9 cellular contexts compared by ENCODE assay signal in the genomic region with DNA sequence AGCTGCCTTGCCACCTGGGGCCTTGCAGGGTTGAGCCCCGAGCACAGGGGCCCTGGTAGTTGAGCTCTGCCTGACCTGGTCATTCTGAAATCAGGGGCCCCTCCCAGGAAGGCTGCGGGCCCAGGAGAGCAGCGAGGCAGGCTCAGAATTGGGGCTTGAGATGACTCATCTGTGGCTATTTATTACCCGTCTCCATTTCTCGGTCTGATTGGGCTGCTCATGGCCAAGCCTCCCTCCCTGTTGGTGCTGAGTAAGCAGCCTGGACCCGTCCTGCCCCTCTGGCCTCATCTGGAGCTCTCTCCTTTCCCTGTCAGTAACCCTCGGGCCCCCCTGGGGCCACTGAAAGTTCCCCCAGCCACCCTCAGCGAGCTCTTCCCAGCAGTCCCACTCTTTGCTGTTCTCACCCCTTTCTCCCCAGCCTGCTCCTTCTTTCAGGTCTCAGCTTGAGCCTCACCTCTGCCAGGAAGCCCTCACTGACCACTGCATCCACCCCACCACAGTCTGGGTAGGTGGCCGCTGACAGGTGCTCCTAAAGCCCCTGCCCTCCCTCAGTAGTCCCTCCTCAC. TPM values are rescaled to one million over a fixed set of nuclear protein-coding genes. Genes with fewer than 3 reads are reported as not detected.
DNase-seq lines count a peak whose midpoint lies in the region; ATAC-seq and TF ChIP-seq lines count a peak whose summit lies in the region.
"Had no signal": no experiment of that assay in that cellular context is flagged by ENCODE, and none has a peak within 500 bp of the region (broad histone marks: within the 10 kb centered on the region; RNA-seq: fewer than 3 reads in every experiment).

No MANE protein-coding gene starts in this region.

- no peaks in the 10 kb centered on the region for H3K4me1 ChIP-seq in H9 (ENCODE audit: insufficient read depth, low read length)

- no peak overlapping the region for H4K5ac ChIP-seq in H9 (ENCODE audit: insufficient read length, low read depth, low read length)

- H3K56ac ChIP-seq in H9 (ENCODE audit: insufficient read length, low read depth, low read length) = no peak overlapping the region

- H3T11ph ChIP-seq in H9 (ENCODE audit: low read length) = no peak overlapping the region

- ATAC-seq in activated naive CD8-positive, alpha-beta T cell treated with anti-CD3 and anti-CD28 coated beads, Interleukin-2, amount 10 ng/mL, durations not matched to agents 7 days and 5 days (ENCODE audit: low read depth) = peak; percentile 27
- ATAC-seq in stimulated activated naive CD8-positive, alpha-beta T cell treated with anti-CD3 and anti-CD28 coated beads, Interleukin-15, Interleukin-2, amounts not matched to agents 100 U/mL and 50 U/mL, for 24 hours = peak; percentile 33

- no peak overlapping the region for H3K4me3 Mint-ChIP-seq in H9
- H3K4me3 Mint-ChIP-seq in activated naive CD8-positive, alpha-beta T cell treated with anti-CD3 and anti-CD28 coated beads, Interleukin-2, amount 10 ng/mL, durations not matched to agents 7 days and 5 days = peak overlapping the region; percentile 17

- no peak overlapping the region for H3K4me2 ChIP-seq in H9 (ENCODE audit: insufficient read depth, insufficient read length, low read length)

- no peak for TF ChIP-seq CTCF in H9 (conservative IDR thresholded peaks at IDR 0.05)

- H3K36me3 Mint-ChIP-seq in H9 (ENCODE audit: insufficient read depth in 1 of 3, low read depth in 3 of 3) = no peaks in the 10 kb centered on the region; a peak in 1 of 7 replicates
- H3K36me3 Mint-ChIP-seq in activated naive CD8-positive, alpha-beta T cell treated with anti-CD3 and anti-CD28 coated beads, Interleukin-2, amount 10 ng/mL, durations not matched to agents 7 days and 5 days = no peaks in the 10 kb centered on the region

- no peak overlapping the region for H2AK5ac ChIP-seq in H9 (ENCODE audit: insufficient read length, low read length)

- H2BK15ac ChIP-seq in H9 (ENCODE audit: low read depth, low read length) = no peak overlapping the region

- H3K27me3 Mint-ChIP-seq in H9 (ENCODE audit: low read depth) = peaks cover 8% of the 10 kb centered on the region
- peaks cover 7% of the 10 kb centered on the region for H3K27me3 Mint-ChIP-seq in activated naive CD8-positive, alpha-beta T cell treated with anti-CD3 and anti-CD28 coated beads, Interleukin-2, amount 10 ng/mL, durations not matched to agents 7 days and 5 days

- H3K9me3 Mint-ChIP-seq in H9 = no peaks in the 10 kb centered on the region
- H3K9me3 Mint-ChIP-seq in activated naive CD8-positive, alpha-beta T cell treated with anti-CD3 and anti-CD28 coated beads, Interleukin-2, amount 10 ng/mL, durations not matched to agents 7 days and 5 days = no peaks in the 10 kb centered on the region

- H4K20me1 ChIP-seq in H9 (ENCODE audit: control insufficient read depth, insufficient read depth, insufficient read length) = peaks cover 2% of the 10 kb centered on the region

- H2BK120ac ChIP-seq in H9 (ENCODE audit: low read depth, low read length, poor library complexity, severe bottlenecking) = no peak overlapping the region

- POLR2A ChIA-PET in activated naive CD8-positive, alpha-beta T cell treated with anti-CD3 and anti-CD28 coated beads, Interleukin-2, amount 10 ng/mL, durations not matched to agents 7 days and 5 days (lab: Charles Lee) = interaction anchor here (1.1 kb wide), 1 partner anchor 144 kb away, joined by 3 read pairs; no protein-coding TSS in a partner anchor

- H3K18ac ChIP-seq in H9 (ENCODE audit: insufficient read length, low read depth, low read length) = no peak overlapping the region

- no peak overlapping the region for H2BK20ac ChIP-seq in H9 (ENCODE audit: low read depth, low read length, poor library complexity, severe bottlenecking)

- no peak overlapping the region for H4K91ac ChIP-seq in H9 (ENCODE audit: insufficient read length, low read depth, low read length)

- H3K23me2 ChIP-seq in H9 (ENCODE audit: insufficient read length, low read depth, low read length, poor library complexity, severe bottlenecking) = no peaks in the 10 kb centered on the region

- H3K27me3 ChIP-seq in H9 (ENCODE audit: insufficient read depth, low read length) = no peaks in the 10 kb centered on the region
- H3K27me3 ChIP-seq: dorsolateral prefrontal cortex had no signal

- H3K27ac Mint-ChIP-seq in H9 = peak overlapping the region in 2 of 3 experiments; percentile 55 to 63; a peak in 1 of 7 replicates
- H3K27ac Mint-ChIP-seq in activated naive CD8-positive, alpha-beta T cell treated with anti-CD3 and anti-CD28 coated beads, Interleukin-2, amount 10 ng/mL, durations not matched to agents 7 days and 5 days = no peak overlapping the region

- H2BK5ac ChIP-seq in H9 (ENCODE audit: insufficient read length, low read length) = no peak overlapping the region

- no peak overlapping the region for H2BK12ac ChIP-seq in H9 (ENCODE audit: insufficient read length, low read depth, low read length)

- no peaks in the 10 kb centered on the region for H3K9me3 ChIP-seq in H9 (ENCODE audit: control insufficient read depth, low read depth, low read length)

- no peaks in the 10 kb centered on the region for H3K79me2 ChIP-seq in H9 (ENCODE audit: insufficient read depth, low read length)

- H4K8ac ChIP-seq in H9 (replicated peaks; ENCODE audit: insufficient read length, low read depth, low read length) = no peak overlapping the region

- no peak overlapping the region for H3K23ac ChIP-seq in H9 (ENCODE audit: insufficient read length, low read depth, low read length)

- H3K9ac ChIP-seq in H9 (ENCODE audit: extremely low read depth, insufficient read length, low read length) = no peak overlapping the region

- no peak overlapping the region for H3K27ac ChIP-seq in H9 (ENCODE audit: insufficient read length, low read depth, low read length)
- H3K27ac ChIP-seq: dorsolateral prefrontal cortex had no signal

- peaks cover 13 to 19% of the 10 kb centered on the region in 2 experiments for H3K4me1 Mint-ChIP-seq in H9
- H3K4me1 Mint-ChIP-seq in activated naive CD8-positive, alpha-beta T cell treated with anti-CD3 and anti-CD28 coated beads, Interleukin-2, amount 10 ng/mL, durations not matched to agents 7 days and 5 days = peaks cover 19% of the 10 kb centered on the region

- no peak overlapping the region for H3K14ac ChIP-seq in H9 (ENCODE audit: insufficient read depth, low read length)

- H3K4ac ChIP-seq in H9 (ENCODE audit: low read depth, low read length) = no peak overlapping the region

- no peaks in the 10 kb centered on the region for H3K79me1 ChIP-seq in H9 (ENCODE audit: insufficient read depth, low read depth, low read length, poor library complexity, severe bottlenecking)

- H2AFZ ChIP-seq in H9 (ENCODE audit: low read length) = no peak overlapping the region

- WGBS in H9 (ENCODE audit: extremely low coverage, insufficient read length, low lambda C conversion rate) = no CpG with 5 or more reads among the region's 9 CpGs

- DNase-seq in activated naive CD4-positive, alpha-beta T cell treated with Interleukin-2 at 50 U/mL for 16 hours = peak; percentile 43
- DNase-seq in activated naive CD4-positive, alpha-beta T cell treated with anti-CD3 and anti-CD28 coated beads, Interleukin-2, amount 50 U/mL, for 16 hours = no peak
- DNase-seq in H9 (peak; percentile 50), LHCN-M2 (ENCODE audit: low read depth) (peak; percentile 79), iPS-NIHi11 (ENCODE audit: low spot score) (peak; percentile 68), NCI-H146 (lab: John Stamatoyannopoulos, UW) (no peak)
- DNase-seq in activated naive CD8-positive, alpha-beta T cell treated with anti-CD3 and anti-CD28 coated beads, Interleukin-2, amount 10 ng/mL, durations not matched to agents 7 days and 5 days = no peak
- DNase-seq in stimulated activated naive CD8-positive, alpha-beta T cell treated with anti-CD3 and anti-CD28 coated beads, Interleukin-15, Interleukin-2, amounts not matched to agents 100 U/mL and 50 U/mL, for 24 hours = peak; percentile 53

RNA-seq across cellular contexts. Expression of gene TNFRSF8, which starts 11.0 kb away (rescaled TPM):
- total RNA-seq in H9 (2021) = 2.9 and 3.2 TPM in 2 replicates
- 0.19 TPM in 1 of 2 replicates, not detected in the other for total RNA-seq in LHCN-M2 (2014; rRNA removed)
- polyA plus RNA-seq in LHCN-M2 (2012) = not detected
- under 1 TPM; 0.17 to 0.22 TPM for total RNA-seq in activated naive CD8-positive, alpha-beta T cell treated with anti-CD3 and anti-CD28 coated beads, Interleukin-2, amount 10 ng/mL, durations not matched to agents 7 days and 5 days

RNA-seq across cellular contexts. Expression of gene MIIP, which starts 32.8 kb away (rescaled TPM):
- total RNA-seq in H9 (2021) (52.3 and 54.1 TPM in 2 replicates), LHCN-M2 (2014; rRNA removed) (40.1 and 49.6 TPM in 2 replicates)
- polyA plus RNA-seq in LHCN-M2 (2012) = 15.3 TPM
- total RNA-seq in activated naive CD8-positive, alpha-beta T cell treated with anti-CD3 and anti-CD28 coated beads, Interleukin-2, amount 10 ng/mL, durations not matched to agents 7 days and 5 days = 10 to 100 TPM; 34.3 to 36.2 TPM

Comparison
In these comparisons a context has a peak if more than half of its experiments do, and no peak if none do; other contexts are left out.
1. DNase-seq: peak in activated naive CD4-positive, alpha-beta T cell treated with Interleukin-2 at 50 U/mL for 16 hours (single experiment), H9 (single experiment), LHCN-M2 (single experiment), iPS-NIHi11 (single experiment) and stimulated activated naive CD8-positive, alpha-beta T cell treated with anti-CD3 and anti-CD28 coated beads, Interleukin-15, Interleukin-2, amounts not matched to agents 100 U/mL and 50 U/mL, for 24 hours (single experiment); none in activated naive CD4-positive, alpha-beta T cell treated with anti-CD3 and anti-CD28 coated beads, Interleukin-2, amount 50 U/mL, for 16 hours (single experiment), activated naive CD8-positive, alpha-beta T cell treated with anti-CD3 and anti-CD28 coated beads, Interleukin-2, amount 10 ng/mL, durations not matched to agents 7 days and 5 days (single experiment) and NCI-H146 (single experiment).